8 cellular contexts compared by ENCODE assay signal in genomic region chr15:74291101-74292071, GRCh38. TPM values are rescaled to one million over a fixed set of nuclear protein-coding genes. Genes with fewer than 3 reads are reported as not detected.
DNase-seq lines count a peak whose midpoint lies in the region; ATAC-seq and TF ChIP-seq lines count a peak whose summit lies in the region.

No MANE protein-coding gene starts in this region.

- H3K4me1 ChIP-seq in HAP-1, result no peaks in the 10 kb centered on the region
- H3K4me1 ChIP-seq in NT2/D1 (ENCODE audit: insufficient read depth, insufficient read length), result peaks cover 9% of the 10 kb centered on the region

- peak overlapping the region in 1 of 2 donors; percentile 24 for H3K27ac Mint-ChIP-seq in natural killer cell treated with Interleukin-12 subunit alpha and Interleukin-12 subunit beta and Interleukin-15 and Interleukin-18, amount 100 ng/mL, for 72 hours
- peak overlapping the region; percentile 91 for H3K27ac Mint-ChIP-seq in stimulated activated naive CD8-positive, alpha-beta T cell treated with anti-CD3 and anti-CD28 coated beads, Interleukin-15, Interleukin-2, amounts not matched to agents 100 ng/mL and 50 ng/mL, for 24 hours

- POLR2A ChIA-PET in AG04449 (lab: Yijun Ruan, JAX), result no interaction called here

- CTCF ChIA-PET in AG04449 (lab: Yijun Ruan, JAX), result interaction anchor here (0.7 to 2.8 kb wide), 4 partner anchors 9 to 27 kb away, joined by 3 to 14 read pairs (median 4); no protein-coding TSS in a partner anchor

- H3K9me3 ChIP-seq in HAP-1 (no peaks in the 10 kb centered on the region), NT2/D1 (ENCODE audit: insufficient read depth, low read length) (no peaks in the 10 kb centered on the region)

- no peak overlapping the region for H3K4me3 Mint-ChIP-seq in natural killer cell treated with Interleukin-12 subunit alpha and Interleukin-12 subunit beta and Interleukin-15 and Interleukin-18, amount 100 ng/mL, for 72 hours
- peak overlapping the region; percentile 51 for H3K4me3 Mint-ChIP-seq in stimulated activated naive CD8-positive, alpha-beta T cell treated with anti-CD3 and anti-CD28 coated beads, Interleukin-15, Interleukin-2, amounts not matched to agents 100 ng/mL and 50 ng/mL, for 24 hours

- peaks cover 7% of the 10 kb centered on the region in 2 donors for H3K4me1 Mint-ChIP-seq in natural killer cell treated with Interleukin-12 subunit alpha and Interleukin-12 subunit beta and Interleukin-15 and Interleukin-18, amount 100 ng/mL, for 72 hours (ENCODE audit: low read depth in 2 of 2)
- H3K4me1 Mint-ChIP-seq in stimulated activated naive CD8-positive, alpha-beta T cell treated with anti-CD3 and anti-CD28 coated beads, Interleukin-15, Interleukin-2, amounts not matched to agents 100 ng/mL and 50 ng/mL, for 24 hours (ENCODE audit: low read depth), result peaks cover 24% of the 10 kb centered on the region

- H3K4me3 ChIP-seq in AG04449 (ENCODE audit: low read depth, low read length), result no peak overlapping the region
- H3K4me3 ChIP-seq in HAP-1, result no peak overlapping the region
- H3K4me3 ChIP-seq in NT2/D1 (ENCODE audit: insufficient read length, low read depth), result no peak overlapping the region
- H3K4me3 ChIP-seq in fibroblast of mammary gland (ENCODE audit: control insufficient read depth, low read depth, low read length), result no peak overlapping the region

- in situ Hi-C loops in HAP-1 (cut with MboI; ENCODE audit: low sequenced_read_pairs), result no loop called here

- no peak for TF ChIP-seq CTCF in AG04449 (IDR thresholded peaks at IDR 0.05; ENCODE audit: insufficient read depth, low read length, missing control alignments)
- TF ChIP-seq CTCF in fibroblast of mammary gland (conservative IDR thresholded peaks at IDR 0.05; ENCODE audit: control insufficient read depth, insufficient read depth, low read depth, low read length), result no peak

- no peak overlapping the region for H3K9ac ChIP-seq in NT2/D1 (ENCODE audit: insufficient read length, low read depth)

- H3K27me3 ChIP-seq in HAP-1 (ENCODE audit: low read depth) (peaks cover 48% of the 10 kb centered on the region), NT2/D1 (ENCODE audit: insufficient read depth, insufficient read length) (peaks cover 88% of the 10 kb centered on the region)

- peak; percentile 64 to 69 for ATAC-seq in natural killer cell treated with Interleukin-12 subunit alpha and Interleukin-12 subunit beta and Interleukin-15 and Interleukin-18, amount 100 ng/mL, for 72 hours
- no peak for ATAC-seq in HG03108 (IDR thresholded peaks at IDR 0.05; ENCODE audit: unreplicated experiment)

- DNase-seq in AG04449 (ENCODE audit: low read depth, low spot score), result peak; percentile 4
- peak; percentile 81 to 97 for DNase-seq in HAP-1 (ENCODE audit: low spot score in 2 of 2)
- peak; percentile 93 for DNase-seq in NT2/D1 (ENCODE audit: low read depth, low spot score)
- DNase-seq in activated T-cell treated with anti-CD3 and anti-CD28 coated beads for 48 hours (ENCODE audit: low read depth), result peak; percentile 77
- peak; percentile 60 for DNase-seq in fibroblast of mammary gland (ENCODE audit: low read depth)
- DNase-seq in natural killer cell treated with Interleukin-12 subunit alpha and Interleukin-12 subunit beta and Interleukin-15 and Interleukin-18, amount 100 ng/mL, for 72 hours (ENCODE audit: low spot score), result peak; percentile 71

- peaks cover 23 to 46% of the 10 kb centered on the region in 2 donors for H3K27me3 Mint-ChIP-seq in natural killer cell treated with Interleukin-12 subunit alpha and Interleukin-12 subunit beta and Interleukin-15 and Interleukin-18, amount 100 ng/mL, for 72 hours
- H3K27me3 Mint-ChIP-seq in stimulated activated naive CD8-positive, alpha-beta T cell treated with anti-CD3 and anti-CD28 coated beads, Interleukin-15, Interleukin-2, amounts not matched to agents 100 ng/mL and 50 ng/mL, for 24 hours, result peaks cover 30% of the 10 kb centered on the region

- no peaks in the 10 kb centered on the region for H3K9me3 Mint-ChIP-seq in natural killer cell treated with Interleukin-12 subunit alpha and Interleukin-12 subunit beta and Interleukin-15 and Interleukin-18, amount 100 ng/mL, for 72 hours
- no peaks in the 10 kb centered on the region for H3K9me3 Mint-ChIP-seq in stimulated activated naive CD8-positive, alpha-beta T cell treated with anti-CD3 and anti-CD28 coated beads, Interleukin-15, Interleukin-2, amounts not matched to agents 100 ng/mL and 50 ng/mL, for 24 hours

- H3K36me3 Mint-ChIP-seq in natural killer cell treated with Interleukin-12 subunit alpha and Interleukin-12 subunit beta and Interleukin-15 and Interleukin-18, amount 100 ng/mL, for 72 hours, result no peaks in the 10 kb centered on the region
- H3K36me3 Mint-ChIP-seq in stimulated activated naive CD8-positive, alpha-beta T cell treated with anti-CD3 and anti-CD28 coated beads, Interleukin-15, Interleukin-2, amounts not matched to agents 100 ng/mL and 50 ng/mL, for 24 hours (ENCODE audit: low read depth), result no peaks in the 10 kb centered on the region

- no peaks in the 10 kb centered on the region for H3K36me3 ChIP-seq in HAP-1 (replicated peaks)
- no peaks in the 10 kb centered on the region for H3K36me3 ChIP-seq in NT2/D1 (ENCODE audit: insufficient read depth, insufficient read length, low read length)

RNA-seq across cellular contexts. Expression of gene CCDC33, which starts 55.3 kb away (rescaled TPM):
- not detected for total RNA-seq in natural killer cell treated with Interleukin-12 subunit alpha and Interleukin-12 subunit beta and Interleukin-15 and Interleukin-18, amount 100 ng/mL, for 72 hours

Comparison
In these comparisons a context has a peak if more than half of its experiments do, and no peak if none do; other contexts are left out.
1. DNase-seq: peak in every context shown above with its lines; median percentile 93 in NT2/D1; 89 in HAP-1; 77 in activated T-cell treated with anti-CD3 and anti-CD28 coated beads for 48 hours; 71 in natural killer cell treated with Interleukin-12 subunit alpha and Interleukin-12 subunit beta and Interleukin-15 and Interleukin-18, amount 100 ng/mL, for 72 hours; 60 in fibroblast of mammary gland; 4 in AG04449.